Comparison of ENCODE assay signal across 31 cellular contexts in the genomic region with DNA sequence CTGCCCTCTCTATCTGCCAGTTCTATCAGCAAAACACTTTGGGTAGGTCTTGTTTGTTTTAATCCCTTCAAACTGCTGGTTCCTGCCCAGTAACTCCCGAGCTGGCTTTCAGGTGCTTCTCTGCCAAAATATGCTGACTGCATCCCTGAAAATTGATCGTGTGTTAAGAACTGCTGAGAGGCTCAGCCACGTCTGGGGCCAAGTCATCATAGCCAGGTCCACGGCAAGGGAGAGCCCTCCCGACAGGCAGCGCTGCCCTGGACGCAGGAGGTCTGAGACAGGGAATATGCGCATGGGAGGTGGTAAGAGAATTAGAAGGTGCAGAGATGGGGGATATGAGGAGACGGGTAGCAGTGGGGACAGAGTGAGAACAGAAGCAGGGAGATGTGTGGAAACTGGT.
"Had no signal": no experiment of that assay in that cellular context is flagged by ENCODE, and none has a peak within 500 bp of the region (broad histone marks: within the 10 kb centered on the region; RNA-seq: fewer than 3 reads in every experiment).

No MANE protein-coding gene starts in this region.

- DNase-seq: activated CD4-positive, alpha-beta memory T cell treated with anti-CD3 and anti-CD28 coated beads, Interleukin-2, amount 10 ng/mL, durations not matched to agents 7 days and 5 days; activated CD4-positive, alpha-beta T cell treated with anti-CD3 and anti-CD28 coated beads for 1 hour; activated CD4-positive, alpha-beta T cell treated with anti-CD3 and anti-CD28 coated beads, Interleukin-2, amount 10 ng/mL, durations not matched to agents 7 days and 5 days; activated naive CD4-positive, alpha-beta T cell treated with Interleukin-2 at 50 U/mL for 16 hours; activated naive CD8-positive, alpha-beta T cell treated with anti-CD3 and anti-CD28 coated beads for 36 hours; activated T-cell treated with anti-CD3 and anti-CD28 coated beads, Interleukin-2, amount 50 U/mL, for 48 hours; adrenal gland; aorta; body of pancreas; cortex of kidney; effector memory CD8-positive, alpha-beta T cell; islet precursor cell; midbrain; naive thymus-derived CD4-positive, alpha-beta T cell; nucleus accumbens; pancreas; psoas muscle; sigmoid colon; small intestine; stimulated activated CD4-positive, alpha-beta T cell treated with anti-CD3 and anti-CD28 coated beads, Interleukin-4, amount 100 ng/mL, for 24 hours; stimulated activated naive CD8-positive, alpha-beta T cell treated with anti-CD3 and anti-CD28 coated beads, Interleukin-15, amount 100 ng/mL, for 72 hours; substantia nigra; T-cell; upper lobe of left lung had no signal

- H3K9me3 Mint-ChIP-seq: activated CD4-positive, alpha-beta memory T cell treated with anti-CD3 and anti-CD28 coated beads, Interleukin-2, amount 10 ng/mL, durations not matched to agents 7 days and 5 days; activated CD4-positive, alpha-beta T cell treated with anti-CD3 and anti-CD28 coated beads, Interleukin-2, amount 10 ng/mL, durations not matched to agents 7 days and 5 days; activated naive CD8-positive, alpha-beta T cell treated with anti-CD3 and anti-CD28 coated beads for 36 hours; activated T-helper 2 cell treated with anti-CD3 and anti-CD28 coated beads, Interferon-gamma antibody, Interleukin-2, Interleukin-4, amounts not matched to agents 10 μg/mL and 5 μg/mL and 100 μg/mL, durations not matched to agents 14 hours and 24 hours and 36 hours; effector memory CD8-positive, alpha-beta T cell; naive thymus-derived CD4-positive, alpha-beta T cell; stimulated activated effector memory CD8-positive, alpha-beta T cell treated with anti-CD3 and anti-CD28 coated beads, Interleukin-12 subunit alpha, Interleukin-12 subunit beta, amount 100 ng/mL, for 72 hours; stimulated activated naive CD8-positive, alpha-beta T cell treated with anti-CD3 and anti-CD28 coated beads, Interleukin-15, amount 100 ng/mL, for 72 hours; T-cell; T-helper 2 cell treated with Interferon-gamma antibody and Interleukin-4, amounts not matched to agents 5 μg/mL and 100 μg/mL, for 36 hours had no signal

- H3K27me3 ChIP-seq: adrenal gland, body of pancreas, pancreas, upper lobe of left lung, vagina had no signal

- H3K4me1 Mint-ChIP-seq: activated CD4-positive, alpha-beta memory T cell treated with anti-CD3 and anti-CD28 coated beads, Interleukin-2, amount 10 ng/mL, durations not matched to agents 7 days and 5 days had no signal

- H2AFZ ChIP-seq: hepatocyte had no signal

- H3K4me3 ChIP-seq: adrenal gland, body of pancreas, gastroesophageal sphincter, hepatocyte, pancreas, psoas muscle, sigmoid colon, upper lobe of left lung, vagina had no signal

- H3K27me3 Mint-ChIP-seq: activated naive CD8-positive, alpha-beta T cell treated with anti-CD3 and anti-CD28 coated beads for 36 hours had no signal

- H3K4me3 Mint-ChIP-seq: activated CD4-positive, alpha-beta memory T cell treated with anti-CD3 and anti-CD28 coated beads, Interleukin-2, amount 10 ng/mL, durations not matched to agents 7 days and 5 days; activated CD4-positive, alpha-beta T cell treated with anti-CD3 and anti-CD28 coated beads, Interleukin-2, amount 10 ng/mL, durations not matched to agents 7 days and 5 days; activated naive CD8-positive, alpha-beta T cell treated with anti-CD3 and anti-CD28 coated beads for 36 hours; effector memory CD8-positive, alpha-beta T cell; naive thymus-derived CD4-positive, alpha-beta T cell; stimulated activated effector memory CD8-positive, alpha-beta T cell treated with anti-CD3 and anti-CD28 coated beads, Interleukin-12 subunit alpha, Interleukin-12 subunit beta, amount 100 ng/mL, for 72 hours; stimulated activated naive CD8-positive, alpha-beta T cell treated with anti-CD3 and anti-CD28 coated beads, Interleukin-15, amount 100 ng/mL, for 72 hours; T-cell; T-helper 2 cell treated with Interferon-gamma antibody and Interleukin-4, amounts not matched to agents 5 μg/mL and 100 μg/mL, for 36 hours had no signal

- ATAC-seq: body of pancreas; effector memory CD8-positive, alpha-beta T cell; gastroesophageal sphincter; naive thymus-derived CD4-positive, alpha-beta T cell; psoas muscle; stimulated activated effector memory CD8-positive, alpha-beta T cell treated with anti-CD3 and anti-CD28 coated beads, Interleukin-12 subunit alpha, Interleukin-12 subunit beta, amount 100 ng/mL, for 72 hours; stimulated activated naive CD8-positive, alpha-beta T cell treated with anti-CD3 and anti-CD28 coated beads, Interleukin-15, amount 100 ng/mL, for 72 hours; T-cell had no signal

- H3K27ac ChIP-seq: adrenal gland, body of pancreas, gastroesophageal sphincter, hepatocyte, pancreas, psoas muscle, sigmoid colon, upper lobe of left lung, vagina had no signal

- H3K9me3 ChIP-seq: adrenal gland, body of pancreas, gastroesophageal sphincter, pancreas, psoas muscle, sigmoid colon, upper lobe of left lung, vagina had no signal

- H3K4me1 ChIP-seq: adrenal gland, pancreas, psoas muscle, sigmoid colon, vagina had no signal

- H3K27ac Mint-ChIP-seq: activated CD4-positive, alpha-beta memory T cell treated with anti-CD3 and anti-CD28 coated beads, Interleukin-2, amount 10 ng/mL, durations not matched to agents 7 days and 5 days; activated CD4-positive, alpha-beta T cell treated with anti-CD3 and anti-CD28 coated beads, Interleukin-2, amount 10 ng/mL, durations not matched to agents 7 days and 5 days; activated naive CD8-positive, alpha-beta T cell treated with anti-CD3 and anti-CD28 coated beads for 36 hours; activated T-helper 2 cell treated with anti-CD3 and anti-CD28 coated beads, Interferon-gamma antibody, Interleukin-2, Interleukin-4, amounts not matched to agents 10 μg/mL and 5 μg/mL and 100 μg/mL, durations not matched to agents 14 hours and 24 hours and 36 hours; effector memory CD8-positive, alpha-beta T cell; naive thymus-derived CD4-positive, alpha-beta T cell; stimulated activated effector memory CD8-positive, alpha-beta T cell treated with anti-CD3 and anti-CD28 coated beads, Interleukin-12 subunit alpha, Interleukin-12 subunit beta, amount 100 ng/mL, for 72 hours; stimulated activated naive CD8-positive, alpha-beta T cell treated with anti-CD3 and anti-CD28 coated beads, Interleukin-15, amount 100 ng/mL, for 72 hours; T-cell; T-helper 2 cell treated with Interferon-gamma antibody and Interleukin-4, amounts not matched to agents 5 μg/mL and 100 μg/mL, for 36 hours had no signal

- H3K36me3 Mint-ChIP-seq: activated naive CD8-positive, alpha-beta T cell treated with anti-CD3 and anti-CD28 coated beads for 36 hours; naive thymus-derived CD4-positive, alpha-beta T cell; stimulated activated effector memory CD8-positive, alpha-beta T cell treated with anti-CD3 and anti-CD28 coated beads, Interleukin-12 subunit alpha, Interleukin-12 subunit beta, amount 100 ng/mL, for 72 hours; T-cell had no signal

- H3K4me2 ChIP-seq: hepatocyte had no signal

- FAIRE-seq: endothelial cell of umbilical vein, pancreas, small intestine had no signal

- H3K36me3 ChIP-seq: adrenal gland, gastroesophageal sphincter, pancreas, sigmoid colon, upper lobe of left lung, vagina had no signal
